ENCODE assay signal across 18 cellular contexts in the genomic region with DNA sequence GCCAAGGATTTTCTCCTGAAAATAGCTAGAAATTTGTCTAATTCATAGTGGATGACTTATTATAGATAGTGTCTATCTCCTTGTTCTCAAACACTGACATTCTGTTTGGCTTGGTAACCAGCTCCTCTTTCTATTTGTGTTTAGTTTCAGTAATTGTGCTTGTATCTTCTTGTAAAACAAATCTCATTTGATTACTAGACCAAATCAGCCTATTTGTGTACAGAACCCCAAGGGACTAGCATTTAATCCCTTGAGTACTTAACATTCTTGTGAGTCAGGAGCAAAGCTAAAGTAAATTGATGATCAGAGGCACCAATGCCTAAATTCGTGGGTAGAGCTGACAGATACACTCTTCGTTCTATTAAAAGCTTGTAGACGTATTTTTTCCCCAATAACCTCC.
"Had no signal": no experiment of that assay in that cellular context is flagged by ENCODE, and none has a peak within 500 bp of the region (broad histone marks: within the 10 kb centered on the region; RNA-seq: fewer than 3 reads in every experiment).

No MANE protein-coding gene starts in this region.

- H3K27me3 Mint-ChIP-seq: activated B cell treated with CpG ODN at 0.5 μM for 24 hours; naive thymus-derived CD8-positive, alpha-beta T cell; stimulated activated memory B cell treated with anti-CD40 and anti-IgM and Interleukin-4, amounts not matched to agents 10 μg/mL and 1 μg/mL and 100 μg/mL, for 72 hours had no signal

- H3K27me3 ChIP-seq: body of pancreas, colonic mucosa, gastroesophageal sphincter, neutrophil had no signal

- H3K4me1 ChIP-seq: body of pancreas, parathyroid adenoma had no signal

- H3K4me3 ChIP-seq: body of pancreas, colonic mucosa, gastroesophageal sphincter, mucosa of descending colon had no signal

- H3K27ac Mint-ChIP-seq: activated B cell treated with CpG ODN at 0.5 μM for 24 hours; activated CD8-positive, alpha-beta T cell treated with anti-CD3 and anti-CD28 coated beads, Interleukin-2, amount 10 ng/mL, durations not matched to agents 7 days and 5 days; activated naive CD4-positive, alpha-beta T cell treated with anti-CD3 and anti-CD28 coated beads, Interleukin-2, amount 50 U/mL, for 72 hours; naive thymus-derived CD8-positive, alpha-beta T cell; stimulated activated memory B cell treated with anti-CD40 and anti-IgM and Interleukin-4, amounts not matched to agents 10 μg/mL and 1 μg/mL and 100 μg/mL, for 72 hours had no signal

- H3K27ac ChIP-seq: body of pancreas, colonic mucosa, gastroesophageal sphincter, neutrophil, parathyroid adenoma had no signal

- H3K9me3 ChIP-seq: body of pancreas, colonic mucosa, gastroesophageal sphincter, neutrophil had no signal

- DNase-seq: activated B cell treated with CpG ODN at 0.5 μM for 24 hours; activated CD4-positive, alpha-beta T cell treated with anti-CD3 and anti-CD28 coated beads for 48 hours; activated CD8-positive, alpha-beta memory T cell treated with anti-CD3 and anti-CD28 coated beads, Interleukin-2, amount 50 U/mL, for 4 hours; activated CD8-positive, alpha-beta T cell treated with anti-CD3 and anti-CD28 coated beads, Interleukin-2, amount 10 ng/mL, durations not matched to agents 7 days and 5 days; activated gamma-delta T cell; activated T-cell treated with anti-CD3 and anti-CD28 coated beads, Interleukin-2, amount 50 U/mL, for 48 hours; amniotic stem cell; body of pancreas; colonic mucosa; mucosa of descending colon; naive thymus-derived CD8-positive, alpha-beta T cell; retina; stimulated activated CD4-positive, alpha-beta T cell treated with anti-CD3 and anti-CD28 coated beads, Interleukin-2, amount 100 ng/mL, for 48 hours had no signal

- H3K4me1 Mint-ChIP-seq: activated B cell treated with CpG ODN at 0.5 μM for 24 hours; naive thymus-derived CD8-positive, alpha-beta T cell; stimulated activated memory B cell treated with anti-CD40 and anti-IgM and Interleukin-4, amounts not matched to agents 10 μg/mL and 1 μg/mL and 100 μg/mL, for 72 hours had no signal

- H3K4me3 Mint-ChIP-seq: activated B cell treated with CpG ODN at 0.5 μM for 24 hours; activated CD8-positive, alpha-beta T cell treated with anti-CD3 and anti-CD28 coated beads, Interleukin-2, amount 10 ng/mL, durations not matched to agents 7 days and 5 days; naive thymus-derived CD8-positive, alpha-beta T cell; stimulated activated memory B cell treated with anti-CD40 and anti-IgM and Interleukin-4, amounts not matched to agents 10 μg/mL and 1 μg/mL and 100 μg/mL, for 72 hours had no signal

- H3K9ac ChIP-seq: parathyroid adenoma had no signal

- H3K36me3 Mint-ChIP-seq: activated naive CD4-positive, alpha-beta T cell treated with anti-CD3 and anti-CD28 coated beads, Interleukin-2, amount 50 U/mL, for 72 hours; stimulated activated memory B cell treated with anti-CD40 and anti-IgM and Interleukin-4, amounts not matched to agents 10 μg/mL and 1 μg/mL and 100 μg/mL, for 72 hours had no signal

- H3K36me3 ChIP-seq: colonic mucosa, gastroesophageal sphincter, neutrophil had no signal
